In the genomic region with DNA sequence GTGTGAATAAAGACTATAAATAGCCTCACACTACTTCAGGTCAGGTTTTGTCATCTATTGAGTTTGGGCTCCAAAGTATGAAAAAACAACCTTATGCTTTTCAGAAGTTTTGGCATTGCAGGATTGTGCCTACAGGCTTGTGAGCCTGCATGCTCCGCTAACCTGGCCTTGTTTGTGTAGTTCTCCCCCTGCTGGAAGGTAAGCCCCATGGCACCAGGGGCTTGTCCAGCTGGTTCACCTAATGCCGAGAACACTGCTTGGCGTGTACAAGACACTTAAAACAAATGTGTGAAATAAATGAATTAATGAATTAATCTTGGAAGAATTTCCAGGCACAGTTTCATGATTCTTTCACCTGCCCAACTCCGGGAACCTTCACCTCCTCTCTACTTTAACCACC, we compare ENCODE assay signal across 8 cellular contexts. TPM values are rescaled to one million over a fixed set of nuclear protein-coding genes. Genes with fewer than 3 reads are reported as not detected.
A peak's percentile ranks its signal among the peaks of the same experiment; 100 is the strongest.
DNase-seq lines count a peak whose midpoint lies in the region; ATAC-seq and TF ChIP-seq lines count a peak whose summit lies in the region.

No MANE protein-coding gene starts in this region.

- no peak overlapping the region for H4K91ac ChIP-seq in trophoblast cell (ENCODE audit: low read depth, low read length)

- H2BK120ac ChIP-seq in trophoblast cell (ENCODE audit: insufficient read depth, low read length, poor library complexity): no peak overlapping the region

- no peak overlapping the region for H3K9ac ChIP-seq in Karpas-422 (ENCODE audit: low read length)
- H3K9ac ChIP-seq in trophoblast cell (ENCODE audit: low read length): no peak overlapping the region

- no peak overlapping the region for H2BK5ac ChIP-seq in trophoblast cell (ENCODE audit: low read depth, low read length, poor library complexity)

- peak; percentile 66 for ATAC-seq in GM21576 (IDR thresholded peaks at IDR 0.05; ENCODE audit: unreplicated experiment)

- no peak overlapping the region for H2AFZ ChIP-seq in Karpas-422 (ENCODE audit: low read length)
- H2AFZ ChIP-seq in trophoblast cell (ENCODE audit: insufficient read depth, low read length, poor library complexity): no peak overlapping the region

- no peak overlapping the region for H4K12ac ChIP-seq in trophoblast cell (ENCODE audit: low read depth, low read length)

- H3K4me2 ChIP-seq in Karpas-422 (ENCODE audit: low read depth, low read length, poor library complexity, severe bottlenecking): no peak overlapping the region
- H3K4me2 ChIP-seq in trophoblast cell (ENCODE audit: low read length): no peak overlapping the region

- H3K27me3 ChIP-seq in Karpas-422 (ENCODE audit: low read length) (no peaks in the 10 kb centered on the region), trophoblast cell (ENCODE audit: insufficient read depth, low read length) (no peaks in the 10 kb centered on the region)

- no peak overlapping the region for H2BK12ac ChIP-seq in trophoblast cell (ENCODE audit: low read length)

- no peak overlapping the region for H3K23ac ChIP-seq in trophoblast cell (ENCODE audit: low read length)

- peak; percentile 85 for TF ChIP-seq CTCF in fibroblast of pulmonary artery (IDR thresholded peaks at IDR 0.05; ENCODE audit: low read length, missing control alignments)

- H3K4me1 ChIP-seq in Karpas-422 (ENCODE audit: low read length) (peaks cover 16% of the 10 kb centered on the region), trophoblast cell (ENCODE audit: control insufficient read depth in 1 of 2, insufficient read depth in 2 of 2, low read length in 2 of 2) (peaks cover 5 to 6% of the 10 kb centered on the region in 2 experiments)

- no peak overlapping the region for H2AK5ac ChIP-seq in trophoblast cell (ENCODE audit: low read length)

- H3K4me3 ChIP-seq in Karpas-422 (ENCODE audit: low read length): no peak overlapping the region
- H3K4me3 ChIP-seq in fibroblast of pulmonary artery (replicated peaks; ENCODE audit: low read depth, low read length): no peak overlapping the region
- H3K4me3 ChIP-seq in trophoblast cell (ENCODE audit: low read depth, low read length): no peak overlapping the region

- peak; percentile 24 for DNase-seq in DMS79 (lab: John Stamatoyannopoulos, UW)
- peak; percentile 90 for DNase-seq in Karpas-422
- DNase-seq in RKO (ENCODE audit: low spot score): peak; percentile 80
- peak; percentile 40 for DNase-seq in activated T-helper 1 cell treated with Interleukin-2 at 50 U/mL for 16 hours (ENCODE audit: low read depth)
- peak; percentile 72 for DNase-seq in fibroblast of pulmonary artery (ENCODE audit: low read depth)
- peak; percentile 50 to 90 for DNase-seq in trophoblast cell
- DNase-seq in GOT3 (lab: John Stamatoyannopoulos, UW): no peak

- H3K9me2 ChIP-seq in Karpas-422 (replicated peaks; ENCODE audit: insufficient read depth, low read length): no peaks in the 10 kb centered on the region

- H3K9me3 ChIP-seq in Karpas-422 (ENCODE audit: low read length) (no peaks in the 10 kb centered on the region), trophoblast cell (ENCODE audit: insufficient read depth, low read depth, low read length) (no peaks in the 10 kb centered on the region)

- H3K27ac ChIP-seq in Karpas-422 (ENCODE audit: low read length): no peak overlapping the region
- H3K27ac ChIP-seq in trophoblast cell (ENCODE audit: low read depth, low read length): no peak overlapping the region

- WGBS in trophoblast cell (ENCODE audit: extremely low coverage, insufficient coverage, insufficient read length): no CpG with 5 or more reads among the region's 4 CpGs

- H4K20me1 ChIP-seq in Karpas-422 (ENCODE audit: insufficient read depth, low read depth, low read length): no peaks in the 10 kb centered on the region

- H4K8ac ChIP-seq in trophoblast cell (ENCODE audit: low read depth, low read length): no peak overlapping the region

- peaks cover 16% of the 10 kb centered on the region for H3K79me2 ChIP-seq in Karpas-422 (ENCODE audit: low read length)
- H3K79me2 ChIP-seq in trophoblast cell (ENCODE audit: control insufficient read depth, insufficient read depth, low read length, poor library complexity): peaks cover 4% of the 10 kb centered on the region

- H3K79me1 ChIP-seq in trophoblast cell (ENCODE audit: low read length): no peaks in the 10 kb centered on the region

- no peak overlapping the region for H3K4ac ChIP-seq in trophoblast cell (ENCODE audit: low read depth, low read length)

- H3K36me3 ChIP-seq in Karpas-422 (ENCODE audit: insufficient read depth, low read length): no peaks in the 10 kb centered on the region; the same call in 1 of the 2 replicates
- H3K36me3 ChIP-seq in trophoblast cell (ENCODE audit: control insufficient read depth in 1 of 2, insufficient read depth in 2 of 2, low read length in 2 of 2): peaks cover 10 to 12% of the 10 kb centered on the region in 2 experiments

- no peak overlapping the region for H3K18ac ChIP-seq in trophoblast cell (ENCODE audit: low read length)

- no peak overlapping the region for H3K14ac ChIP-seq in trophoblast cell (ENCODE audit: low read length)

RNA-seq across cellular contexts. Expression of a gene that starts 1.8 kb away (rescaled TPM):
- total RNA-seq in Karpas-422 (2014; rRNA removed; shearing (Covaris generic); ENCODE audit: low replicate concordance): 115 and 158 TPM in 2 replicates
- polyA plus RNA-seq in trophoblast cell (2013): 60.3 and 62.4 TPM in 2 replicates

RNA-seq across cellular contexts. Expression of a gene that starts 13.3 kb away (rescaled TPM):
- 0.40 and 0.89 TPM in 2 replicates for total RNA-seq in Karpas-422 (2014; rRNA removed; shearing (Covaris generic); ENCODE audit: low replicate concordance)
- polyA plus RNA-seq in trophoblast cell (2013): 0.60 and 0.70 TPM in 2 replicates

RNA-seq across cellular contexts. Expression of a gene that starts 13.5 kb away (rescaled TPM):
- 15.7 and 25.0 TPM in 2 replicates for total RNA-seq in Karpas-422 (2014; rRNA removed; shearing (Covaris generic); ENCODE audit: low replicate concordance)
- 56.3 and 58.7 TPM in 2 replicates for polyA plus RNA-seq in trophoblast cell (2013)
